ENCODE assay signal across 15 cellular contexts in genomic region chr4:168769416-168769815, GRCh38.
A peak's percentile ranks its signal among the peaks of the same experiment; 100 is the strongest.
DNase-seq lines count a peak whose midpoint lies in the region; ATAC-seq and TF ChIP-seq lines count a peak whose summit lies in the region.
"Had no signal": no experiment of that assay in that cellular context is flagged by ENCODE, and none has a peak within 500 bp of the region (broad histone marks: within the 10 kb centered on the region; RNA-seq: fewer than 3 reads in every experiment).

No MANE protein-coding gene starts in this region.

- in situ Hi-C loops in brain microvascular endothelial cell (cut with HindIII; ENCODE audit: low pct_ligation_motif_present, low sequenced_read_pairs) = no loop called here

- H3K4me3 ChIP-seq in brain microvascular endothelial cell (ENCODE audit: low read depth, low read length) (no peak overlapping the region), skeletal muscle cell (ENCODE audit: low read depth, low read length) (no peak overlapping the region)
- H3K4me3 ChIP-seq: SJCRH30 had no signal

- ATAC-seq in left cardiac atrium = peak; percentile 12 to 66
- ATAC-seq: activated T-cell treated with anti-CD3 and anti-CD28 coated beads, Interleukin-2, amount 50 U/mL, for 72 hours; naive thymus-derived CD8-positive, alpha-beta T cell had no signal

- H3K27ac ChIP-seq in brain microvascular endothelial cell = peak overlapping the region; percentile 83
- H3K27ac ChIP-seq: SJCRH30 had no signal

- no peaks in the 10 kb centered on the region for H3K27me3 ChIP-seq in brain microvascular endothelial cell (replicated peaks)
- H3K27me3 ChIP-seq: SJCRH30 had no signal

- DNase-seq in HCEC 1CT (peak; percentile 17), brain microvascular endothelial cell (peak; percentile 85), left cardiac atrium (peak; percentile 44), skeletal muscle cell (ENCODE audit: low read depth) (peak; percentile 77), DMS79 treated with DMSO at 0.1 percent for 48 hours (lab: John Stamatoyannopoulos, UW) (no peak), NCI-H82 treated with DMSO at 0.1 percent for 48 hours (lab: John Stamatoyannopoulos, UW; ENCODE audit: unreplicated experiment) (no peak), NCI-H2171 treated with DMSO at 0.1 percent for 48 hours (lab: John Stamatoyannopoulos, UW) (no peak), NK-92 (lab: John Stamatoyannopoulos, UW; ENCODE audit: unreplicated experiment) (no peak)
- DNase-seq: activated B cell treated with CpG ODN at 0.5 μM for 24 hours; activated T-cell treated with anti-CD3 and anti-CD28 coated beads, Interleukin-2, amount 50 U/mL, for 72 hours; CD4-positive, CD25-positive, alpha-beta regulatory T cell; MV-4-11; naive thymus-derived CD8-positive, alpha-beta T cell; NCI-H69; SJCRH30 had no signal

- intact Hi-C loops in left cardiac atrium (cut with DNase I) = no loop called here

- H3K36me3 ChIP-seq in brain microvascular endothelial cell (replicated peaks) = no peaks in the 10 kb centered on the region

- TF ChIP-seq CTCF in brain microvascular endothelial cell (IDR thresholded peaks at IDR 0.05; ENCODE audit: low read depth, low read length, missing control alignments) = no peak

Comparison
In these comparisons a context has a peak if more than half of its experiments do, and no peak if none do; other contexts are left out.
1. DNase-seq: peak in HCEC 1CT (single experiment), brain microvascular endothelial cell (single experiment), left cardiac atrium (single experiment) and skeletal muscle cell (single experiment); none in DMS79 treated with DMSO at 0.1 percent for 48 hours (single experiment), NCI-H82 treated with DMSO at 0.1 percent for 48 hours (single experiment), NCI-H2171 treated with DMSO at 0.1 percent for 48 hours (single experiment) and NK-92 (single experiment).